In the genomic region with DNA sequence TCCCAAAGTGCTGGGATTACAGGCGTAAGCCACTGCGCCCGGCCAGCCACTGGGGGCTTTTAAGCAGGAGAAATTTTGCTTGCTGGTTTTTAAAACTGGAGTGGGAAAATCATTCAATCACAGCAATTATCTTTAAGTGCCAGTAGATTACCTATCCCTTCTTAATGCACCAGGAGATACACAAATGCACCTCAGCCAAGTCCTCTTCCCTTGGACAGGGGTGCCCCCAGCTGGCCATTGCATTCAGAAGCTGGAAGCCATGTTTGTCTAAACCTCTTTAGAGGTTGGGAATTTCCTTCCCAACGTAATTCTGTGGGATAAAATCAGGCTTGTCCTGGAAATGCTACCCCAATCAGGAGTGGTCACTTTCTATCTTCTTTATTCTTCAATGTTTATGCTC, we compare ENCODE assay signal across 8 cellular contexts.
A peak's percentile ranks its signal among the peaks of the same experiment; 100 is the strongest.
DNase-seq lines count a peak whose midpoint lies in the region; ATAC-seq and TF ChIP-seq lines count a peak whose summit lies in the region.

No MANE protein-coding gene starts in this region.

- no peak for ATAC-seq in activated CD4-positive, CD25-positive, alpha-beta regulatory T cell treated with anti-CD3 and anti-CD28 coated beads, Interleukin-2, amount 50 U/mL, for 24 hours

- peaks cover 12% of the 10 kb centered on the region for H3K4me1 Mint-ChIP-seq in T-helper 2 cell treated with Interferon-gamma antibody and Interleukin-4, amounts not matched to agents 5 μg/mL and 100 μg/mL, for 36 hours (ENCODE audit: low read depth)

- in situ Hi-C loops in brain microvascular endothelial cell (cut with HindIII; ENCODE audit: low pct_ligation_motif_present, low sequenced_read_pairs): no loop called here

- CTCF ChIA-PET in GM10248 (lab: Yijun Ruan, JAX): interaction anchor here (1.0 to 4.2 kb wide), 13 partner anchors 18 to 811 kb away, joined by 3 to 24 read pairs (median 4); partner anchors contain the start of gene POLQ

- POLR2A ChIA-PET in GM10248 (lab: Yijun Ruan, JAX): no interaction called here

- H3K36me3 ChIP-seq in brain microvascular endothelial cell (replicated peaks): no peaks in the 10 kb centered on the region

- H3K27me3 ChIP-seq in brain microvascular endothelial cell (replicated peaks): no peaks in the 10 kb centered on the region

- H3K9me3 Mint-ChIP-seq in T-helper 2 cell treated with Interferon-gamma antibody and Interleukin-4, amounts not matched to agents 5 μg/mL and 100 μg/mL, for 36 hours: no peaks in the 10 kb centered on the region

- H3K4me3 ChIP-seq in AG10803 (ENCODE audit: low read length): no peak overlapping the region
- no peak overlapping the region for H3K4me3 ChIP-seq in brain microvascular endothelial cell (ENCODE audit: low read depth, low read length)

- H3K27me3 Mint-ChIP-seq in T-helper 2 cell treated with Interferon-gamma antibody and Interleukin-4, amounts not matched to agents 5 μg/mL and 100 μg/mL, for 36 hours (ENCODE audit: low read depth): no peaks in the 10 kb centered on the region

- TF ChIP-seq CTCF in AG10803 (conservative IDR thresholded peaks at IDR 0.05; ENCODE audit: low read length): peak; percentile 42
- peak; percentile 53 for TF ChIP-seq CTCF in GM10248 (IDR thresholded peaks at IDR 0.05; ENCODE audit: control extremely low read depth, extremely low read depth, low read depth, missing control alignments)
- peak; percentile 67 for TF ChIP-seq CTCF in brain microvascular endothelial cell (IDR thresholded peaks at IDR 0.05; ENCODE audit: low read depth, low read length, missing control alignments)

- H3K27ac ChIP-seq in brain microvascular endothelial cell: no peak overlapping the region

- no peak overlapping the region for H3K4me3 Mint-ChIP-seq in T-helper 2 cell treated with Interferon-gamma antibody and Interleukin-4, amounts not matched to agents 5 μg/mL and 100 μg/mL, for 36 hours

- peak; percentile 12 for DNase-seq in AG10803 (ENCODE audit: low read depth)
- peak; percentile 47 for DNase-seq in GM10248 (ENCODE audit: extremely low spot score)
- peak; percentile 54 for DNase-seq in NCI-H2107 treated with DMSO at 0.1 percent for 48 hours (lab: John Stamatoyannopoulos, UW; ENCODE audit: unreplicated experiment)
- no peak for DNase-seq in brain microvascular endothelial cell
- DNase-seq in midbrain (lab: John Stamatoyannopoulos, UW): peak; percentile 0
- no peak for DNase-seq in KG1 (lab: John Stamatoyannopoulos, UW)
- no peak for DNase-seq in T-helper 2 cell treated with Interferon-gamma antibody and Interleukin-4, amounts not matched to agents 5 μg/mL and 100 μg/mL, for 36 hours (ENCODE audit: low spot score)

- H3K36me3 Mint-ChIP-seq in T-helper 2 cell treated with Interferon-gamma antibody and Interleukin-4, amounts not matched to agents 5 μg/mL and 100 μg/mL, for 36 hours (ENCODE audit: low read depth): peaks cover 9% of the 10 kb centered on the region

- no peak overlapping the region for H3K27ac Mint-ChIP-seq in T-helper 2 cell treated with Interferon-gamma antibody and Interleukin-4, amounts not matched to agents 5 μg/mL and 100 μg/mL, for 36 hours

Comparison
In these comparisons a context has a peak if more than half of its experiments do, and no peak if none do; other contexts are left out.
1. DNase-seq: peak in AG10803 (single experiment), GM10248 (single experiment), NCI-H2107 treated with DMSO at 0.1 percent for 48 hours (single experiment) and midbrain (single experiment); none in brain microvascular endothelial cell (single experiment), KG1 (single experiment) and T-helper 2 cell treated with Interferon-gamma antibody and Interleukin-4, amounts not matched to agents 5 μg/mL and 100 μg/mL, for 36 hours (single experiment).
2. Peak in every context shown above with its lines, with median percentiles within 50 percentile points of each other: CTCF ChIP-seq.